8 cellular contexts compared by ENCODE assay signal in the genomic region with DNA sequence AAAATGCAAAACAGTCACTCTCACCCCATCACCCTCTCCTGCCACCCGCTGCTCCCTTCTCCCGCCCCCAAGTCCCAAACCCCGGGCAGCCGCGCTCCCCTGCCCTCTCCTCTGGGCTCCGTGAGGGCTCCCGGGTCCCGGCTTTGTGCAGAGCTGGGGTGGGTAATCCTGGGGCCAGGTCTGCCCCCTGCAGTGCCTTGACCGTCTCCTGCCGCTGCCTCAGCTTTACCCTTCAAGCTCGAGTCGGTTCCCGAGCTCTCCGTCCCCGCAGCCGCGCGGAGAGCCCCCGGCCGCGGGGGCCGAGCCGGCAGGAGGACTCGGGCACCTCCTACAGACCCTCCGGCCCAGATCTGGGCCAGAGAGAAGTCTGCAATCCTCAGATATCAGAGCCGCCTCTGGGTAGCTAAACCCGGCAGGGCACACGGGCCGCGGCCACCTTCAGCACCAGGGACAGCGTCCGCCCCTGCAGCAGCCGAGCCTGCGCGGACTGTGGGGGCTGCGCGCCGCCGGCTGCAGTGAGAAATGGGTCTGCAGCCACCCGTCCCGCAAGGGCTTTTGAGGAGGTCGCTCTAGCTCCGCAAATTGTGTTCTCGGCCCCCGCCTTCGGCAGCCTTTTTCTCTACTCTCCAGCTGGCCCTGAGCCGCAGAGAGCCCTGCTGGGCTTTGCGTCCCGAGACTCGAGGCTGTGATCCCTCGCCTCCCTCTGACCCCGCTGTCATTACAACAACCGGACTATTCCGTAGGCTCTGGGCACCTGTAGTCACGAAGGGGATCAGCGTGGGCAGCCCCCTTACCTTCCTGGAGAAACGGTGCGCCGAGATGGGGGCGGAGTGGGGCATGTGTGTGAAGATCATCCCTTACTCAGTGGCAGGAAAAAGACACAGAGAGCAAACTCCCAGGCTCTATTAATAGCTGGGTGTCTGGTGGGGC. TPM values are rescaled to one million over a fixed set of nuclear protein-coding genes. Genes with fewer than 3 reads are reported as not detected.
DNase-seq lines count a peak whose midpoint lies in the region; ATAC-seq, FAIRE-seq and TF ChIP-seq lines count a peak whose summit lies in the region.

No MANE protein-coding gene starts in this region.

- no peak overlapping the region for H3K9ac ChIP-seq in endothelial cell of umbilical vein (replicated peaks; ENCODE audit: extremely low read depth, insufficient read depth, low read length)

- H3K27ac ChIP-seq in endothelial cell of umbilical vein (ENCODE audit: insufficient read depth, low read depth, low read length) (no peak overlapping the region), OCI-LY7 (ENCODE audit: low read depth, low read length, poor library complexity, severe bottlenecking) (no peak overlapping the region)

- CTCF ChIA-PET in endothelial cell of umbilical vein (lab: Charles Lee) = interaction anchor here (1.1 to 1.2 kb wide), 2 partner anchors 47 to 192 kb away, joined by 3 to 6 read pairs; no protein-coding TSS in a partner anchor
- CTCF ChIA-PET in OCI-LY7 (lab: Charles Lee; ENCODE audit: unreplicated experiment) = no interaction called here

- no peak for TF ChIP-seq POLR2A in endothelial cell of umbilical vein (IDR thresholded peaks at IDR 0.05; ENCODE audit: low read depth, low read length)

- H3K4me1 ChIP-seq in endothelial cell of umbilical vein (ENCODE audit: control insufficient read depth, extremely low read depth, insufficient read depth, low read length) (no peaks in the 10 kb centered on the region), OCI-LY7 (ENCODE audit: insufficient read depth, low read length, poor library complexity, severe bottlenecking) (no peaks in the 10 kb centered on the region)

- intact Hi-C loops in endothelial cell of umbilical vein (cut with micrococcal nuclease) (loop anchor here (10.0 kb wide), 1 partner anchor 283 kb away; no protein-coding TSS in a partner anchor), OCI-LY7 (cut with micrococcal nuclease; ENCODE audit: unreplicated experiment) (no loop called here)

- dilution Hi-C loops in endothelial cell of umbilical vein (cut with MboI; ENCODE audit: extremely low pct_ligation_motif_present, low sequenced_read_pairs) = no loop called here

- H3K9me2 ChIP-seq in OCI-LY7 (ENCODE audit: insufficient read depth, low read length) = no peaks in the 10 kb centered on the region

- H3K36me3 ChIP-seq in endothelial cell of umbilical vein (ENCODE audit: control insufficient read depth in 2 of 2, extremely low read depth in 1 of 2, insufficient read depth in 2 of 2, low read length in 2 of 2) (no peaks in the 10 kb centered on the region), OCI-LY7 (ENCODE audit: insufficient read depth, low read length) (no peaks in the 10 kb centered on the region)

- H3K4me3 ChIP-seq in endothelial cell of umbilical vein (replicated peaks in 1 of 3; ENCODE audit: insufficient read depth in 1 of 3, low read depth in 1 of 3, low read length in 3 of 3) = no peak overlapping the region
- no peak overlapping the region for H3K4me3 ChIP-seq in OCI-LY7 (ENCODE audit: low read depth, low read length, poor library complexity, severe bottlenecking)

- peak; percentile 45 for ATAC-seq in stimulated activated naive CD8-positive, alpha-beta T cell treated with anti-CD3 and anti-CD28 coated beads, Interleukin-15, Interleukin-2, amounts not matched to agents 100 U/mL and 50 U/mL, for 24 hours
- no peak for ATAC-seq in HG02588 (IDR thresholded peaks at IDR 0.05; ENCODE audit: unreplicated experiment)

- peaks cover 50 to 51% of the 10 kb centered on the region in 2 experiments for H3K27me3 ChIP-seq in endothelial cell of umbilical vein (ENCODE audit: control insufficient read depth in 2 of 2, insufficient read depth in 2 of 2, low read length in 2 of 2)

- FAIRE-seq in endothelial cell of umbilical vein (lab: Jason Lieb, UNC) = no peak

- H3K79me2 ChIP-seq in endothelial cell of umbilical vein (ENCODE audit: control insufficient read depth, insufficient read depth, low read length) (no peaks in the 10 kb centered on the region), OCI-LY7 (ENCODE audit: insufficient read depth, low read depth, low read length) (no peaks in the 10 kb centered on the region)

- H4K20me1 ChIP-seq in endothelial cell of umbilical vein (replicated peaks; ENCODE audit: control insufficient read depth, extremely low read depth, insufficient read depth, low read length) = no peaks in the 10 kb centered on the region
- no peaks in the 10 kb centered on the region for H4K20me1 ChIP-seq in OCI-LY7 (ENCODE audit: insufficient read depth, low read length)

- no peak overlapping the region for H3K4me2 ChIP-seq in endothelial cell of umbilical vein (ENCODE audit: insufficient read depth, low read length)
- H3K4me2 ChIP-seq in OCI-LY7 (ENCODE audit: low read length) = no peak overlapping the region

- BruUV-seq in endothelial cell of umbilical vein (replicated peaks; lab: Mats Ljungman, UMichigan) = no TSS peak
- BruUV-seq in OCI-LY7 (replicated peaks; lab: Mats Ljungman, UMichigan) = no TSS peak

- no peak for TF ChIP-seq CTCF in endothelial cell of umbilical vein (IDR thresholded peaks at IDR 0.05; ENCODE audit: extremely low read depth in 1 of 2, insufficient read depth in 1 of 2, low read depth in 1 of 2, low read length in 2 of 2)
- TF ChIP-seq CTCF in OCI-LY7 (conservative IDR thresholded peaks at IDR 0.05; ENCODE audit: low read length) = no peak

- H2AFZ ChIP-seq in endothelial cell of umbilical vein (ENCODE audit: low read depth, low read length) (no peak overlapping the region), OCI-LY7 (ENCODE audit: low read length) (no peak overlapping the region)

- DNase-seq in DMS114 treated with DMSO at 0.1 percent for 48 hours (lab: John Stamatoyannopoulos, UW; ENCODE audit: unreplicated experiment) (peak; percentile 25), Kasumi-1 (lab: John Stamatoyannopoulos, UW) (peak; percentile 1 to 2), endothelial cell of umbilical vein (ENCODE audit: low read depth, low spot score) (peak; percentile 48), midbrain (lab: John Stamatoyannopoulos, UW) (peak; percentile 47), OCI-LY7 (ENCODE audit: low spot score) (no peak)
- peak; percentile 3 for DNase-seq in activated CD4-positive, alpha-beta T cell treated with anti-CD3 and anti-CD28 coated beads, Interleukin-2, amount 50 U/mL, for 4 hours
- peak; percentile 72 for DNase-seq in stimulated activated naive CD8-positive, alpha-beta T cell treated with anti-CD3 and anti-CD28 coated beads, Interleukin-15, Interleukin-2, amounts not matched to agents 100 U/mL and 50 U/mL, for 24 hours

- POLR2A ChIA-PET in endothelial cell of umbilical vein (lab: Charles Lee) = no interaction called here
- POLR2A ChIA-PET in OCI-LY7 (lab: Charles Lee) = interaction anchor here (1.1 kb wide), 1 partner anchor 14 kb away, joined by 3 read pairs; no protein-coding TSS in a partner anchor

- H3K9me1 ChIP-seq in endothelial cell of umbilical vein (replicated peaks; ENCODE audit: control insufficient read depth, extremely low read depth, insufficient read depth, low read length) = no peaks in the 10 kb centered on the region

- H3K9me3 ChIP-seq in endothelial cell of umbilical vein (replicated peaks; ENCODE audit: control insufficient read depth, insufficient read depth, low read length) = no peaks in the 10 kb centered on the region
- H3K9me3 ChIP-seq in OCI-LY7 (ENCODE audit: low read length) = no peaks in the 10 kb centered on the region

TF ChIP-seq in endothelial cell of umbilical vein, 7 proteins besides CTCF, POLR2A, EP300 and RAD21:
- TF ChIP-seq EZH2 (IDR thresholded peaks at IDR 0.05; ENCODE audit: borderline replicate concordance, low read depth, low read length, severe bottlenecking) (peak; percentile 71), JUN (IDR thresholded peaks at IDR 0.05; ENCODE audit: borderline replicate concordance, insufficient read depth, insufficient read length, low read depth) (no peak)

RNA-seq across cellular contexts. Expression of a gene that starts 1.2 kb away (rescaled TPM):
- total RNA-seq in endothelial cell of umbilical vein (not detected in 2 replicates), OCI-LY7 (2022) (not detected in 2 replicates)
- not detected in 2 replicates for polyA plus RNA-seq in endothelial cell of umbilical vein
- polyA plus RNA-seq in endothelial cell of umbilical vein (2011; cell fraction: cytosol; rRNA removed) = not detected in 2 replicates
- polyA plus RNA-seq in endothelial cell of umbilical vein (2011; cell fraction: nucleus; rRNA removed) = not detected in 2 replicates
- not detected in 2 replicates for polyA plus RNA-seq in endothelial cell of umbilical vein (2012)
- not detected in 2 replicates for polyA minus RNA-seq in endothelial cell of umbilical vein
- not detected for polyA minus RNA-seq in endothelial cell of umbilical vein (2011; cell fraction: cytosol; rRNA and poly(A)+ RNA removed)
- polyA minus RNA-seq in endothelial cell of umbilical vein (2011; cell fraction: nucleus; rRNA and poly(A)+ RNA removed) = not detected in 2 replicates
- not detected in 2 replicates for total RNA-seq in OCI-LY7 (2014; rRNA removed; shearing (Covaris generic))
